In genomic region chr2:67137699-67138098, GRCh38 we compare ENCODE assay signal across 25 cellular contexts.
DNase-seq lines count a peak whose midpoint lies in the region; ATAC-seq, FAIRE-seq and TF ChIP-seq lines count a peak whose summit lies in the region.
"Had no signal": no experiment of that assay in that cellular context is flagged by ENCODE, and none has a peak within 500 bp of the region (broad histone marks: within the 10 kb centered on the region; RNA-seq: fewer than 3 reads in every experiment).

No MANE protein-coding gene starts in this region.

- H3K9me3 ChIP-seq in stomach: no peaks in the 10 kb centered on the region
- H3K9me3 ChIP-seq: left lung, psoas muscle, testis had no signal

- no peak for ATAC-seq in SK-N-SH treated with all-trans-retinoic acid at 6 μM for 48 hours
- ATAC-seq: activated CD8-positive, alpha-beta T cell treated with anti-CD3 and anti-CD28 coated beads, Interleukin-2, amount 10 ng/mL, durations not matched to agents 7 days and 5 days; GM12878; left lung; naive thymus-derived CD8-positive, alpha-beta T cell; psoas muscle had no signal

- no peak overlapping the region for H3K4me3 ChIP-seq in stomach
- H3K4me3 ChIP-seq: GM12878, left lung, psoas muscle, testis had no signal

- no peak overlapping the region for H3K27ac ChIP-seq in stomach
- H3K27ac ChIP-seq: left lung, psoas muscle, testis had no signal

- peak; percentile 48 for FAIRE-seq in D721Med (lab: Jason Lieb, UNC)
- FAIRE-seq: astrocyte, GM12878, HTR-8/SVneo had no signal

- peaks cover 0 to 6% (median 0%) of the 10 kb centered on the region in 4 donors for H3K4me1 ChIP-seq in stomach
- H3K4me1 ChIP-seq: left lung, psoas muscle, testis had no signal

- DNase-seq in D721Med (ENCODE audit: insufficient read length, low spot score) (no peak), LHCN-M2 (ENCODE audit: low read depth) (peak; percentile 49), NCI-H1930 (lab: John Stamatoyannopoulos, UW) (peak; percentile 39 to 79), SHP77 (lab: John Stamatoyannopoulos, UW) (peak; percentile 22 to 39), epidermal melanocyte (ENCODE audit: insufficient read length, low spot score) (no peak), cerebellar nuclear complex (lab: John Stamatoyannopoulos, UW) (no peak), stomach (no peak)
- DNase-seq: activated CD8-positive, alpha-beta T cell treated with anti-CD3 and anti-CD28 coated beads, Interleukin-2, amount 10 ng/mL, durations not matched to agents 7 days and 5 days; activated gamma-delta T cell treated with Interleukin-2 at 50 U/mL for 16 hours; C1 segment of cervical spinal cord; central memory CD4-positive, alpha-beta T cell; EL; KBM-7; left lung; naive thymus-derived CD8-positive, alpha-beta T cell; NCI-H2171 treated with DMSO at 0.1 percent for 48 hours; NCI-H526; nucleus accumbens; psoas muscle; stimulated activated naive CD4-positive, alpha-beta T cell treated with Interleukin-2 at 50 U/mL for 16 hours; testis had no signal

- H3K27me3 ChIP-seq in stomach: no peaks in the 10 kb centered on the region
- H3K27me3 ChIP-seq: left lung, testis had no signal

- no peak for TF ChIP-seq EP300 in stomach (IDR thresholded peaks at IDR 0.05)

- intact Hi-C loops in stomach (cut with DNase I; ENCODE audit: low total_unique reads): no loop called here

- H3K36me3 ChIP-seq in stomach: no peaks in the 10 kb centered on the region
- H3K36me3 ChIP-seq: left lung had no signal

- TF ChIP-seq CTCF in D721Med (IDR thresholded peaks at IDR 0.05; ENCODE audit: insufficient read depth, missing control alignments) (no peak), stomach (IDR thresholded peaks at IDR 0.05) (no peak)

- TF ChIP-seq POLR2A in stomach (IDR thresholded peaks at IDR 0.05): no peak

TF ChIP-seq in SK-N-SH treated with all-trans-retinoic acid at 6 μM for 48 hours, 23 proteins besides CTCF, POLR2A, EP300 and RAD21:
- TF ChIP-seq CSDC2 (CRISPR knock-in tag; IDR thresholded peaks at IDR 0.05) (no peak), ESRRG (CRISPR knock-in tag; IDR thresholded peaks at IDR 0.05) (no peak), OSR1 (CRISPR knock-in tag; IDR thresholded peaks at IDR 0.05) (no peak), BACH2 (CRISPR knock-in tag; IDR thresholded peaks at IDR 0.05; ENCODE audit: borderline replicate concordance) (no peak), ZC3H10 (CRISPR knock-in tag; IDR thresholded peaks at IDR 0.05) (no peak), TCF4 (CRISPR knock-in tag; IDR thresholded peaks at IDR 0.05; ENCODE audit: borderline replicate concordance) (no peak), ZFP30 (CRISPR knock-in tag; IDR thresholded peaks at IDR 0.05) (no peak), ZNF70 (CRISPR knock-in tag; IDR thresholded peaks at IDR 0.05) (no peak), ZNF8 (CRISPR knock-in tag; IDR thresholded peaks at IDR 0.05) (no peak), CREB5 (CRISPR knock-in tag; IDR thresholded peaks at IDR 0.05; ENCODE audit: low read depth) (no peak), ZNF565 (CRISPR knock-in tag; conservative IDR thresholded peaks at IDR 0.05; ENCODE audit: low read depth) (no peak)

Comparison
In these comparisons a context has a peak if more than half of its experiments do, and no peak if none do; other contexts are left out.
1. DNase-seq: peak in LHCN-M2 (single experiment), NCI-H1930 (2 of 2) and SHP77 (2 of 2); none in D721Med (single experiment), epidermal melanocyte (single experiment), cerebellar nuclear complex (0 of 2) and stomach (single experiment).